ENCODE assay signal across 25 cellular contexts in genomic region chr12:48302161-48302896, GRCh38.
"Had no signal": no experiment of that assay in that cellular context is flagged by ENCODE, and none has a peak within 500 bp of the region (broad histone marks: within the 10 kb centered on the region; RNA-seq: fewer than 3 reads in every experiment).

No MANE protein-coding gene starts in this region.

- H3K9ac ChIP-seq: SK-N-SH had no signal

- ATAC-seq: activated T-cell treated with anti-CD3 and anti-CD28 coated beads, Interleukin-2, amount 50 U/mL, for 4 hours had no signal

- H3K4me3 ChIP-seq: cardiac muscle cell, Peyer's patch, SJCRH30 had no signal

- H3K27me3 Mint-ChIP-seq: activated naive CD8-positive, alpha-beta T cell had no signal

- H3K9me3 ChIP-seq: Peyer's patch, SJCRH30, SK-N-SH had no signal

- H3K27ac ChIP-seq: brain microvascular endothelial cell, cardiac muscle cell, Peyer's patch, RWPE1, SJCRH30, VCaP had no signal

- DNase-seq: activated CD4-positive, alpha-beta memory T cell treated with anti-CD3 and anti-CD28 coated beads for 36 hours; activated CD4-positive, alpha-beta T cell treated with anti-CD3 and anti-CD28 coated beads, Interleukin-2, amount 10 ng/mL, durations not matched to agents 7 days and 5 days; activated CD4-positive, CD25-positive, alpha-beta regulatory T cell; activated CD8-positive, alpha-beta memory T cell treated with anti-CD3 and anti-CD28 coated beads for 24 hours; activated gamma-delta T cell; activated naive CD4-positive, alpha-beta T cell treated with anti-CD3 and anti-CD28 coated beads for 36 hours; activated T-cell treated with anti-CD3 and anti-CD28 coated beads, Interleukin-2, amount 50 U/mL, for 4 hours; brain microvascular endothelial cell; Kasumi-1; KBM-7; NCI-H1105; NCI-H1436; NCI-H1694 treated with DMSO at 0.1 percent for 48 hours; NCI-H2081; NCI-H446; NCI-H524; Peyer's patch; Right ventricle myocardium superior; SJCRH30; SK-N-SH; T-helper 1 cell had no signal

- H3K27ac Mint-ChIP-seq: activated CD4-positive, alpha-beta memory T cell treated with anti-CD3 and anti-CD28 coated beads for 36 hours; activated CD4-positive, alpha-beta T cell treated with anti-CD3 and anti-CD28 coated beads, Interleukin-2, amount 10 ng/mL, durations not matched to agents 7 days and 5 days; activated naive CD4-positive, alpha-beta T cell treated with anti-CD3 and anti-CD28 coated beads for 36 hours; activated naive CD8-positive, alpha-beta T cell had no signal

- H3K36me3 Mint-ChIP-seq: activated CD4-positive, alpha-beta memory T cell treated with anti-CD3 and anti-CD28 coated beads for 36 hours; activated naive CD8-positive, alpha-beta T cell had no signal

- H3K4me1 Mint-ChIP-seq: activated CD4-positive, alpha-beta T cell treated with anti-CD3 and anti-CD28 coated beads, Interleukin-2, amount 10 ng/mL, durations not matched to agents 7 days and 5 days had no signal

- H3K36me3 ChIP-seq: brain microvascular endothelial cell, cardiac muscle cell, Peyer's patch, SJCRH30 had no signal

- H3K4me3 Mint-ChIP-seq: activated CD4-positive, alpha-beta memory T cell treated with anti-CD3 and anti-CD28 coated beads for 36 hours; activated CD4-positive, alpha-beta T cell treated with anti-CD3 and anti-CD28 coated beads, Interleukin-2, amount 10 ng/mL, durations not matched to agents 7 days and 5 days; activated naive CD4-positive, alpha-beta T cell treated with anti-CD3 and anti-CD28 coated beads for 36 hours; activated naive CD8-positive, alpha-beta T cell; activated T-cell treated with anti-CD3 and anti-CD28 coated beads, Interleukin-2, amount 50 U/mL, for 4 hours had no signal

- H3K4me1 ChIP-seq: Peyer's patch, SJCRH30 had no signal

- H3K4me2 ChIP-seq: SK-N-SH had no signal

- H3K27me3 ChIP-seq: brain microvascular endothelial cell, cardiac muscle cell, Peyer's patch had no signal

- H3K9me3 Mint-ChIP-seq: activated CD4-positive, alpha-beta memory T cell treated with anti-CD3 and anti-CD28 coated beads for 36 hours; activated CD4-positive, alpha-beta T cell treated with anti-CD3 and anti-CD28 coated beads, Interleukin-2, amount 10 ng/mL, durations not matched to agents 7 days and 5 days; activated naive CD4-positive, alpha-beta T cell treated with anti-CD3 and anti-CD28 coated beads for 36 hours; activated T-cell treated with anti-CD3 and anti-CD28 coated beads, Interleukin-2, amount 50 U/mL, for 4 hours had no signal
